ENCODE assay signal across 30 cellular contexts in the genomic region with DNA sequence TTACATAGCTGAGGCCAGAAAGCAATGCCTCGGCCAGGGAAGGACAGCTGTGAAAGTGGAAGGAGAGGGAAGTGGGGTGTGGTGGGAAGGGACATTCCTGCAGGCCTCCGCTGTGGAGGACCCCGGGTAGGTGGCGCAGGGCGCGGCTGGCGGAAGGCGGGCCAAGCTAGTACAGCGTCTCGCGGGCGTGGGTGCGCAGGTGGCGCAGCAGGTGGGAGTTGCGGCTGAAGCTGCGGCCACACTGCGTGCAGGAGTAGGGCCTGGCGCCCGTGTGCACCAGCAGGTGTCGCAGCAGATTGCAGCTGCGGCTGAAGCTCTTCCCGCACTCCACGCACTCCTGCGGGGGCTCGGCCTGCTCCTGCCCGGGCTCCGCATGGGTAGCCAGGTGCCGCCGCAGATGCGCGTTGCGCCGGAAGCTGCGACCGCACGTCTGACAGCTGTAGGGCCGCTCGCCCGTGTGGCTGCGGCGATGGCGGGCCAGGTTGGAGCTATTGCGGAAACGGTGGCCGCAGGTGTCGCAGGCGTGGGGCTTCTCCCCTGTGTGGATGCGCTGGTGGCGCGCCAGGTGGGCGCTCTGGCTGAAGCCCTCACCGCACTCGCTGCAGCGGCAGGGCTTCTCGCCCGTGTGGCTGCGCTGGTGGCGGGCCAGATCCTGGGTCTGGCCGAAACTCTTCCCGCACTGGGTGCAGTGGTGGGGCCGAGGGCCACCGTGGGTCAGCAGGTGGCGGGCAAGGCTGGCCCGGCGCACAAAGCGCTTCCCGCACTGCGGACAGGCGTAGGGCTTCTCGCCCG. TPM values are rescaled to one million over a fixed set of nuclear protein-coding genes. Genes with fewer than 3 reads are reported as not detected.
DNase-seq lines count a peak whose midpoint lies in the region; ATAC-seq, FAIRE-seq and TF ChIP-seq lines count a peak whose summit lies in the region.
"Had no signal": no experiment of that assay in that cellular context is flagged by ENCODE, and none has a peak within 500 bp of the region (broad histone marks: within the 10 kb centered on the region; RNA-seq: fewer than 3 reads in every experiment).

No MANE protein-coding gene starts in this region.

- ATAC-seq in stimulated activated naive CD8-positive, alpha-beta T cell treated with anti-CD3 and anti-CD28 coated beads, Interleukin-15, amount 100 ng/mL, for 72 hours = peak; percentile 22
- ATAC-seq in stimulated activated naive CD8-positive, alpha-beta T cell treated with anti-CD3 and anti-CD28 coated beads, Interleukin-15, Interleukin-2, amounts not matched to agents 100 U/mL and 50 U/mL, for 24 hours = no peak
- ATAC-seq in K562 = no peak
- ATAC-seq in mucosa of descending colon = no peak
- peak; percentile 74 for ATAC-seq in upper lobe of right lung
- no peak for ATAC-seq in gastroesophageal sphincter
- ATAC-seq: activated CD4-positive, CD25-positive, alpha-beta regulatory T cell treated with anti-CD3 and anti-CD28 coated beads, Interleukin-2, amount 50 U/mL, for 24 hours; GM12878 had no signal

- H3K27ac ChIP-seq in K562 (ENCODE audit: extremely low read depth, low read depth, low read length) (no peak overlapping the region), upper lobe of right lung (peak overlapping the region; percentile 65), gastroesophageal sphincter (no peak overlapping the region)
- H3K27ac ChIP-seq: Peyer's patch had no signal

- H3K4me3 ChIP-seq in K562 (no peak overlapping the region), mucosa of descending colon (no peak overlapping the region), upper lobe of right lung (no peak overlapping the region), gastroesophageal sphincter (no peak overlapping the region)
- H3K4me3 ChIP-seq: GM12878, Peyer's patch had no signal

- BruUV-seq in K562 (replicated peaks; lab: Mats Ljungman, UMichigan) = no TSS peak

- CTCF ChIA-PET in K562 (lab: Yijun Ruan, JAX; ENCODE audit: low intra/inter-chr PET ratio) = no interaction called here

- H3K9me3 Mint-ChIP-seq in stimulated activated naive CD8-positive, alpha-beta T cell treated with anti-CD3 and anti-CD28 coated beads, Interleukin-15, amount 100 ng/mL, for 72 hours = no peaks in the 10 kb centered on the region
- H3K9me3 Mint-ChIP-seq: activated CD4-positive, alpha-beta memory T cell treated with anti-CD3 and anti-CD28 coated beads for 36 hours; CD14-positive monocyte had no signal

- WGBS in K562 (ENCODE audit: insufficient coverage, low coverage, missing lambda C conversion rate) = 70% methylated on average over 49 of the region's 71 CpGs
- WGBS in gastroesophageal sphincter (ENCODE audit: low coverage in 1 of 2), 2 donors = 85 to 87% methylated on average over 5 to 17 of the region's 71 CpGs

- H3K9ac ChIP-seq in K562 (ENCODE audit: insufficient read depth in 1 of 2, low read depth in 2 of 2, low read length in 2 of 2) = no peak overlapping the region

- H2AFZ ChIP-seq in K562 (ENCODE audit: low read depth, low read length) = no peak overlapping the region

- H3K27me3 ChIP-seq in K562 (ENCODE audit: control insufficient read depth in 2 of 2, insufficient read depth in 2 of 2, low read length in 2 of 2) = peaks cover 2 to 26% of the 10 kb centered on the region in 2 experiments; a peak in 3 of 5 replicates
- peaks cover 7% of the 10 kb centered on the region for H3K27me3 ChIP-seq in upper lobe of right lung
- H3K27me3 ChIP-seq in gastroesophageal sphincter = peaks cover 45% of the 10 kb centered on the region
- H3K27me3 ChIP-seq: Peyer's patch had no signal

- FAIRE-seq in K562 (lab: Jason Lieb, UNC) (no peak), frontal cortex (lab: Jason Lieb, UNC) (no peak)
- FAIRE-seq: GM12878, small intestine had no signal

- H3K36me3 ChIP-seq in K562 (ENCODE audit: control insufficient read depth, insufficient read depth, low read length) (no peaks in the 10 kb centered on the region), mucosa of descending colon (ENCODE audit: low read depth) (no peaks in the 10 kb centered on the region), upper lobe of right lung (no peaks in the 10 kb centered on the region), gastroesophageal sphincter (no peaks in the 10 kb centered on the region)
- H3K36me3 ChIP-seq: Peyer's patch had no signal

- no peaks in the 10 kb centered on the region for H3K79me2 ChIP-seq in K562 (ENCODE audit: control insufficient read depth, insufficient read depth, low read length)

- H3K27ac Mint-ChIP-seq in stimulated activated naive CD8-positive, alpha-beta T cell treated with anti-CD3 and anti-CD28 coated beads, Interleukin-15, amount 100 ng/mL, for 72 hours = no peak overlapping the region
- H3K27ac Mint-ChIP-seq: activated CD4-positive, alpha-beta memory T cell treated with anti-CD3 and anti-CD28 coated beads for 36 hours had no signal

- H3K9me1 ChIP-seq in K562 (ENCODE audit: control insufficient read depth, insufficient read depth, low read length) = no peaks in the 10 kb centered on the region

- H3K4me1 Mint-ChIP-seq in stimulated activated naive CD8-positive, alpha-beta T cell treated with anti-CD3 and anti-CD28 coated beads, Interleukin-15, amount 100 ng/mL, for 72 hours = peaks cover 55% of the 10 kb centered on the region

- POLR2A ChIA-PET in K562 (lab: Yijun Ruan, JAX) = interaction anchor here (0.6 to 1.1 kb wide), 3 partner anchors 9 to 41 kb away, joined by 3 to 4 read pairs (median 3); no protein-coding TSS in a partner anchor

- no peak overlapping the region for H3K4me2 ChIP-seq in K562 (ENCODE audit: insufficient read depth, low read length)

- TF ChIP-seq CTCF in K562 (IDR thresholded peaks at IDR 0.05 in 2 of 3, conservative IDR thresholded peaks at IDR 0.05 in 1 of 3; ENCODE audit: insufficient read depth in 2 of 3, low read depth in 1 of 3, low read length in 3 of 3) (no peak), mucosa of descending colon (IDR thresholded peaks at IDR 0.05) (no peak), upper lobe of right lung (IDR thresholded peaks at IDR 0.05) (no peak), gastroesophageal sphincter (IDR thresholded peaks at IDR 0.05) (no peak)

- TF ChIP-seq POLR2A in K562 (conservative IDR thresholded peaks at IDR 0.05) (no peak), gastroesophageal sphincter (IDR thresholded peaks at IDR 0.05) (no peak)

- H3K27me3 Mint-ChIP-seq in stimulated activated naive CD8-positive, alpha-beta T cell treated with anti-CD3 and anti-CD28 coated beads, Interleukin-15, amount 100 ng/mL, for 72 hours = no peaks in the 10 kb centered on the region
- H3K27me3 Mint-ChIP-seq: activated CD4-positive, alpha-beta memory T cell treated with anti-CD3 and anti-CD28 coated beads for 36 hours had no signal

- DNase-seq in stimulated activated naive CD8-positive, alpha-beta T cell treated with anti-CD3 and anti-CD28 coated beads, Interleukin-15, amount 100 ng/mL, for 72 hours = no peak
- DNase-seq in stimulated activated naive CD8-positive, alpha-beta T cell treated with anti-CD3 and anti-CD28 coated beads, Interleukin-15, Interleukin-2, amounts not matched to agents 100 U/mL and 50 U/mL, for 24 hours = no peak
- DNase-seq in K562 (ENCODE audit: extremely low read depth in 1 of 4, low spot score in 3 of 4) (no peak), mucosa of descending colon (peak in 2 of 3 donors; percentile 14 to 47), upper lobe of right lung (no peak), AG08396 (ENCODE audit: low spot score) (no peak), frontal cortex (ENCODE audit: low spot score in 2 of 2) (no peak)
- DNase-seq: ACHN; activated CD4-positive, alpha-beta memory T cell treated with anti-CD3 and anti-CD28 coated beads for 36 hours; activated CD8-positive, alpha-beta memory T cell treated with anti-CD3 and anti-CD28 coated beads, Interleukin-2, amount 50 U/mL, for 4 hours; activated naive CD4-positive, alpha-beta T cell treated with anti-CD3 and anti-CD28 coated beads, Interleukin-2, amount 50 U/mL, for 16 hours; amygdala; Calu3; GOT3; kidney glomerular epithelial cell; NCI-H187; occipital lobe; Peyer's patch; SIG-M5; small intestine; stimulated activated CD4-positive, alpha-beta T cell treated with anti-CD3 and anti-CD28 coated beads, Interleukin-2, amount 100 ng/mL, for 24 hours had no signal

- TF ChIP-seq EP300 in K562 (IDR thresholded peaks at IDR 0.05; ENCODE audit: low read length) = no peak
- no peak for TF ChIP-seq EP300 in gastroesophageal sphincter (IDR thresholded peaks at IDR 0.05)

- intact Hi-C loops in K562 (cut with micrococcal nuclease) = no loop called here
- intact Hi-C loops in mucosa of descending colon (cut with DNase I, micrococcal nuclease) = no loop called here
- intact Hi-C loops in upper lobe of right lung (cut with DNase I) = no loop called here

- H3K4me3 Mint-ChIP-seq in stimulated activated naive CD8-positive, alpha-beta T cell treated with anti-CD3 and anti-CD28 coated beads, Interleukin-15, amount 100 ng/mL, for 72 hours = no peak overlapping the region

- H3K4me1 ChIP-seq in K562 (replicated peaks in 1 of 2; ENCODE audit: control insufficient read depth in 2 of 2, insufficient read depth in 2 of 2, low read length in 2 of 2) (peaks cover 19 to 55% of the 10 kb centered on the region in 2 experiments), mucosa of descending colon (ENCODE audit: low read depth) (no peaks in the 10 kb centered on the region), upper lobe of right lung (peaks cover 24% of the 10 kb centered on the region), gastroesophageal sphincter (peaks cover 0 to 18% (median 0%) of the 10 kb centered on the region in 3 donors)

- in situ Hi-C loops in K562 (cut with MboI) = no loop called here

- H3K9me3 ChIP-seq in K562 (replicated peaks; ENCODE audit: control insufficient read depth, insufficient read depth, low read depth, low read length) (no peaks in the 10 kb centered on the region), mucosa of descending colon (no peaks in the 10 kb centered on the region), upper lobe of right lung (no peaks in the 10 kb centered on the region), gastroesophageal sphincter (no peaks in the 10 kb centered on the region)
- H3K9me3 ChIP-seq: Peyer's patch had no signal

- TF ChIP-seq RAD21 in K562 (CRISPR knock-in tag; conservative IDR thresholded peaks at IDR 0.05 in 1 of 2, IDR thresholded peaks at IDR 0.05 in 1 of 2) = no peak

- no peaks in the 10 kb centered on the region for H4K20me1 ChIP-seq in K562 (replicated peaks; ENCODE audit: control insufficient read depth, insufficient read depth, low read length)

RNA-seq across cellular contexts. Expression of a gene that starts 10.0 kb away (rescaled TPM):
- not detected in 2 replicates for total RNA-seq in K562 (2011; cell fraction: chromatin; rRNA removed; ENCODE audit: low replicate concordance)
- total RNA-seq in K562 (2011; cell fraction: nucleolus; rRNA removed) = 0.17 TPM in 1 of 2 replicates, not detected in the other
- 0.37 TPM in 1 of 2 replicates, not detected in the other for total RNA-seq in K562 (2011; cell fraction: nucleoplasm; rRNA removed)
- total RNA-seq in K562 (2014; rRNA removed) (not detected in 2 replicates), K562 (2014; rRNA removed; fragmentation: Illumina TruSeq; extraction: Trizol) (not detected in 2 replicates), K562 (2015; rRNA removed; fragmentation: Illumina TruSeq; extraction: Trizol) (not detected in 2 replicates), K562 (2021) (0.16 and 0.22 TPM in 2 replicates), mucosa of descending colon (not detected), upper lobe of right lung (not detected), gastroesophageal sphincter (1 to 10 TPM in 1 of 4 donors, not detected in 3; 1.7 TPM), frontal cortex (not detected)
- polyA plus RNA-seq in K562 (2011; rRNA removed) (not detected in 2 replicates), K562 (2014; fragmentation: Illumina TruSeq; extraction: Trizol) (not detected in 2 replicates), K562 (2014; fragmentation: Nextera tagmentation; extraction: Ambion mirVana) (not detected), K562 (2014; rRNA removed) (not detected in 2 replicates)
- 0.03 TPM in 1 of 2 replicates, not detected in the other for polyA plus RNA-seq in K562 (2011; cell fraction: cytosol; rRNA removed)
- polyA plus RNA-seq in K562 (2011; cell fraction: nucleus; rRNA removed) = 0.10 TPM in 1 of 2 replicates, not detected in the other
- 0.14 TPM in 1 of 2 replicates, not detected in the other for polyA plus RNA-seq in K562 (2012)
- polyA minus RNA-seq in K562 (2011; rRNA and poly(A)+ RNA removed) = not detected in 2 replicates
- polyA minus RNA-seq in K562 (2011; cell fraction: cytosol; rRNA and poly(A)+ RNA removed) = not detected in 2 replicates
- not detected in 2 replicates for polyA minus RNA-seq in K562 (2011; cell fraction: nucleus; rRNA and poly(A)+ RNA removed)
- total RNA-seq: Calu3, chondrocyte, Daoy, glomerular endothelial cell, myocyte, occipital lobe, Peyer's patch, ureter had no signal
- polyA plus RNA-seq: CD14-positive monocyte had no signal

RNA-seq across cellular contexts. Expression of a gene that starts 23.3 kb away (rescaled TPM):
- 3.9 and 8.4 TPM in 2 replicates for total RNA-seq in K562 (2011; cell fraction: chromatin; rRNA removed; ENCODE audit: low replicate concordance)
- total RNA-seq in K562 (2011; cell fraction: nucleolus; rRNA removed) = 8.7 and 9.3 TPM in 2 replicates
- total RNA-seq in K562 (2011; cell fraction: nucleoplasm; rRNA removed) = 3.0 and 3.1 TPM in 2 replicates
- 11.8 and 14.2 TPM in 2 replicates for total RNA-seq in K562 (2014; rRNA removed)
- total RNA-seq in K562 (2014; rRNA removed; fragmentation: Illumina TruSeq; extraction: Trizol) = 1.9 and 2.4 TPM in 2 replicates
- 5.1 and 5.4 TPM in 2 replicates for total RNA-seq in K562 (2015; rRNA removed; fragmentation: Illumina TruSeq; extraction: Trizol)
- total RNA-seq in K562 (2021) = 9.4 and 10.1 TPM in 2 replicates
- polyA plus RNA-seq in K562 (2011; rRNA removed) = 3.6 and 4.7 TPM in 2 replicates
- polyA plus RNA-seq in K562 (2011; cell fraction: cytosol; rRNA removed) = 6.0 and 16.0 TPM in 2 replicates
- 6.6 and 12.0 TPM in 2 replicates for polyA plus RNA-seq in K562 (2011; cell fraction: nucleus; rRNA removed)
- polyA plus RNA-seq in K562 (2012) = 6.3 and 12.0 TPM in 2 replicates
- 3.3 and 5.0 TPM in 2 replicates for polyA plus RNA-seq in K562 (2014; fragmentation: Illumina TruSeq; extraction: Trizol)
- not detected for polyA plus RNA-seq in K562 (2014; fragmentation: Nextera tagmentation; extraction: Ambion mirVana)
- polyA plus RNA-seq in K562 (2014; rRNA removed) = 8.3 and 8.7 TPM in 2 replicates
- polyA minus RNA-seq in K562 (2011; rRNA and poly(A)+ RNA removed) = 0.81 and 2.0 TPM in 2 replicates
- polyA minus RNA-seq in K562 (2011; cell fraction: cytosol; rRNA and poly(A)+ RNA removed) = 4.6 and 6.7 TPM in 2 replicates
- polyA minus RNA-seq in K562 (2011; cell fraction: nucleus; rRNA and poly(A)+ RNA removed) = 1.9 and 2.6 TPM in 2 replicates
- 10 to 100 TPM in 2 of 3 donors, 1 to 10 TPM in 1; 8.5 to 10.2 (median 10.2) TPM for total RNA-seq in mucosa of descending colon
- total RNA-seq in upper lobe of right lung = 11.7 TPM
- 10 to 100 TPM; 11.6 to 25.8 (median 20.4) TPM for total RNA-seq in gastroesophageal sphincter
- 17.9 TPM for total RNA-seq in frontal cortex

RNA-seq across cellular contexts. Expression of a gene that starts 23.7 kb away (rescaled TPM):
- total RNA-seq in K562 (2011; cell fraction: chromatin; rRNA removed; ENCODE audit: low replicate concordance) = 1.1 TPM in 1 of 2 replicates, not detected in the other
- 0.50 and 1.1 TPM in 2 replicates for total RNA-seq in K562 (2011; cell fraction: nucleolus; rRNA removed)
- total RNA-seq in K562 (2011; cell fraction: nucleoplasm; rRNA removed) = not detected in 2 replicates
- not detected in 2 replicates for total RNA-seq in K562 (2014; rRNA removed)
- total RNA-seq in K562 (2014; rRNA removed; fragmentation: Illumina TruSeq; extraction: Trizol) = not detected in 2 replicates
- not detected in 2 replicates for total RNA-seq in K562 (2015; rRNA removed; fragmentation: Illumina TruSeq; extraction: Trizol)
- 1.5 and 2.2 TPM in 2 replicates for total RNA-seq in K562 (2021)
- 0.21 TPM in 1 of 2 replicates, not detected in the other for polyA plus RNA-seq in K562 (2011; rRNA removed)
- 0.40 TPM in 2 replicates for polyA plus RNA-seq in K562 (2011; cell fraction: cytosol; rRNA removed)
- 0.29 and 0.43 TPM in 2 replicates for polyA plus RNA-seq in K562 (2011; cell fraction: nucleus; rRNA removed)
- polyA plus RNA-seq in K562 (2012) = 1.0 and 5.1 TPM in 2 replicates
- polyA plus RNA-seq in K562 (2014; fragmentation: Illumina TruSeq; extraction: Trizol) = 0.31 and 0.64 TPM in 2 replicates
- under 1 TPM; 0.24 to 0.42 TPM for polyA plus RNA-seq in K562 (2014; fragmentation: Nextera tagmentation; extraction: Ambion mirVana)
- polyA plus RNA-seq in K562 (2014; rRNA removed) = 0.43 and 2.0 TPM in 2 replicates
- polyA minus RNA-seq in K562 (2011; rRNA and poly(A)+ RNA removed) = not detected in 2 replicates
- not detected in 2 replicates for polyA minus RNA-seq in K562 (2011; cell fraction: cytosol; rRNA and poly(A)+ RNA removed)
- polyA minus RNA-seq in K562 (2011; cell fraction: nucleus; rRNA and poly(A)+ RNA removed) = not detected in 2 replicates
- total RNA-seq in mucosa of descending colon = 100 to 1,000 TPM; 394 to 627 (median 413) TPM
- total RNA-seq in upper lobe of right lung = 91.5 TPM
- total RNA-seq in gastroesophageal sphincter = 10 to 100 TPM in 3 of 4 donors, 1 to 10 TPM in 1; 2.6 to 39.0 (median 21.6) TPM
- total RNA-seq in frontal cortex = 0.82 TPM

RNA-seq across cellular contexts. Expression of a gene that starts 42.8 kb away (rescaled TPM):
- total RNA-seq in K562 (2011; cell fraction: chromatin; rRNA removed; ENCODE audit: low replicate concordance) = 0.14 TPM in 1 of 2 replicates, not detected in the other
- 0.17 TPM in 1 of 2 replicates, not detected in the other for total RNA-seq in K562 (2011; cell fraction: nucleolus; rRNA removed)
- 0.07 and 0.15 TPM in 2 replicates for total RNA-seq in K562 (2011; cell fraction: nucleoplasm; rRNA removed)
- total RNA-seq in K562 (2014; rRNA removed) (not detected in 2 replicates), K562 (2014; rRNA removed; fragmentation: Illumina TruSeq; extraction: Trizol) (not detected in 2 replicates), K562 (2015; rRNA removed; fragmentation: Illumina TruSeq; extraction: Trizol) (0.04 TPM in 1 of 2 replicates, not detected in the other), K562 (2021) (0.09 TPM in 1 of 2 replicates, not detected in the other), mucosa of descending colon (1 to 10 TPM in 2 of 3 donors, under 1 TPM in 1; 0.69 to 4.0 (median 2.1) TPM), upper lobe of right lung (12.8 TPM), gastroesophageal sphincter (1 to 10 TPM in 2 of 4 donors, not detected in 2; 1.6 to 2.6 TPM), frontal cortex (0.41 TPM)
- polyA plus RNA-seq in K562 (2011; rRNA removed) (not detected in 2 replicates), K562 (2014; fragmentation: Illumina TruSeq; extraction: Trizol) (0.03 TPM in 1 of 2 replicates, not detected in the other), K562 (2014; fragmentation: Nextera tagmentation; extraction: Ambion mirVana) (not detected), K562 (2014; rRNA removed) (not detected in 2 replicates)
- 0.01 TPM in 1 of 2 replicates, not detected in the other for polyA plus RNA-seq in K562 (2011; cell fraction: cytosol; rRNA removed)
- 0.03 and 0.08 TPM in 2 replicates for polyA plus RNA-seq in K562 (2011; cell fraction: nucleus; rRNA removed)
- 0.51 and 0.58 TPM in 2 replicates for polyA plus RNA-seq in K562 (2012)
- not detected in 2 replicates for polyA minus RNA-seq in K562 (2011; rRNA and poly(A)+ RNA removed)
- 0.19 TPM in 1 of 2 replicates, not detected in the other for polyA minus RNA-seq in K562 (2011; cell fraction: cytosol; rRNA and poly(A)+ RNA removed)
- not detected in 2 replicates for polyA minus RNA-seq in K562 (2011; cell fraction: nucleus; rRNA and poly(A)+ RNA removed)
- total RNA-seq: chondrocyte had no signal

RNA-seq across cellular contexts. Expression of a gene that starts 45.7 kb away (rescaled TPM):
- 3.3 and 8.4 TPM in 2 replicates for total RNA-seq in K562 (2011; cell fraction: chromatin; rRNA removed; ENCODE audit: low replicate concordance)
- 6.6 and 7.7 TPM in 2 replicates for total RNA-seq in K562 (2011; cell fraction: nucleolus; rRNA removed)
- 4.5 and 4.7 TPM in 2 replicates for total RNA-seq in K562 (2011; cell fraction: nucleoplasm; rRNA removed)
- total RNA-seq in K562 (2014; rRNA removed) (2.7 and 3.2 TPM in 2 replicates), K562 (2014; rRNA removed; fragmentation: Illumina TruSeq; extraction: Trizol) (0.61 and 0.84 TPM in 2 replicates), K562 (2015; rRNA removed; fragmentation: Illumina TruSeq; extraction: Trizol) (1.8 and 2.1 TPM in 2 replicates), K562 (2021) (9.3 and 10.0 TPM in 2 replicates), mucosa of descending colon (10 to 100 TPM; 10.3 to 18.1 (median 14.1) TPM), upper lobe of right lung (9.1 TPM), gastroesophageal sphincter (10 to 100 TPM in 2 of 4 donors, 1 to 10 TPM in 2; 3.6 to 22.3 (median 12.2) TPM), frontal cortex (6.9 TPM)
- polyA plus RNA-seq in K562 (2011; rRNA removed) (0.74 and 1.2 TPM in 2 replicates), K562 (2014; fragmentation: Illumina TruSeq; extraction: Trizol) (1.8 and 5.0 TPM in 2 replicates), K562 (2014; fragmentation: Nextera tagmentation; extraction: Ambion mirVana) (under 1 TPM; 0.49 to 0.62 TPM), K562 (2014; rRNA removed) (3.1 and 3.2 TPM in 2 replicates)
- 0.93 and 2.0 TPM in 2 replicates for polyA plus RNA-seq in K562 (2011; cell fraction: cytosol; rRNA removed)
- 3.5 and 6.9 TPM in 2 replicates for polyA plus RNA-seq in K562 (2011; cell fraction: nucleus; rRNA removed)
- polyA plus RNA-seq in K562 (2012) = 6.1 and 13.6 TPM in 2 replicates
- polyA minus RNA-seq in K562 (2011; rRNA and poly(A)+ RNA removed) = 0.88 and 0.99 TPM in 2 replicates
- polyA minus RNA-seq in K562 (2011; cell fraction: cytosol; rRNA and poly(A)+ RNA removed) = 3.6 and 7.0 TPM in 2 replicates
- 3.0 and 3.4 TPM in 2 replicates for polyA minus RNA-seq in K562 (2011; cell fraction: nucleus; rRNA and poly(A)+ RNA removed)

Comparison
In these comparisons a context has a peak if more than half of its experiments do, and no peak if none do; other contexts are left out.
1. ATAC-seq: peak in stimulated activated naive CD8-positive, alpha-beta T cell treated with anti-CD3 and anti-CD28 coated beads, Interleukin-15, amount 100 ng/mL, for 72 hours (single experiment) and upper lobe of right lung (single experiment); none in stimulated activated naive CD8-positive, alpha-beta T cell treated with anti-CD3 and anti-CD28 coated beads, Interleukin-15, Interleukin-2, amounts not matched to agents 100 U/mL and 50 U/mL, for 24 hours (single experiment), K562 (single experiment), mucosa of descending colon (single experiment) and gastroesophageal sphincter (single experiment).
2. DNase-seq: peak in mucosa of descending colon (2 of 3); none in stimulated activated naive CD8-positive, alpha-beta T cell treated with anti-CD3 and anti-CD28 coated beads, Interleukin-15, amount 100 ng/mL, for 72 hours (0 of 2), stimulated activated naive CD8-positive, alpha-beta T cell treated with anti-CD3 and anti-CD28 coated beads, Interleukin-15, Interleukin-2, amounts not matched to agents 100 U/mL and 50 U/mL, for 24 hours (single experiment), K562 (0 of 4), upper lobe of right lung (single experiment), AG08396 (single experiment) and frontal cortex (0 of 2).